Comparison of ENCODE assay signal across 8 cellular contexts in the genomic region with DNA sequence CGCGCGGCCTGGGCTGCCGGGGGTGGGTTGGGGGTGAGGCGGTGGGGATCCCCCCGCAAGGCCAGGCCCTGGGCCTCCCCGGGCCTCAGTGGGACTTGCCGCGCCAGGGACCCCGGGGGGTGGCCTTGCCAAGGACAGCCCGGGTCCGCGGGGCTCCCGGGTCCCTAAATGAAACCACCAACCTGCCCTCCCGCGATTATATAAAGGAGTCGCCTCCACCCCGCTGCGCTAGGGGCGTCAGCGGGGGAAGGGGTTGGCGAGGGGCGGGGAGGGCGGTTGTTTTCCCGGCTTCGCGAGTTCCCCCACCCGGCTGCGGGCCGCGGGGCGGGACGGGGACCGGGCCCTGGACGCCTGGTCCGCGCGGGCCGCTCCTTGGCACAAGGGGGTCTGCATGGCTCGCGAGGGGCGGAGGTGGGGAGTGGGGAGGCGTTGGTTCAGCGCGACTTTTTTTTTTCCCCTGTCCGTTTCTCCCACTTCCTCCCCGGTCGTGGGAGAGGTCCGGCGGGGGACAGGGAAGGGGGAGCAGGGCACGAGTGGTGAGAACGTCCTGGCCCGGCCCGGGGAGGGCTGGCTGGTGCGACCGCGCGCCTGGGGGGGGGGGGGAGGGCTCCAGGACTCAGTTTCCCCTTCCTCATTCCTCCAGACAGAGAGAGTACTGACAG. TPM values are rescaled to one million over a fixed set of nuclear protein-coding genes. Genes with fewer than 3 reads are reported as not detected.
DNase-seq lines count a peak whose midpoint lies in the region; ATAC-seq and TF ChIP-seq lines count a peak whose summit lies in the region.

No MANE protein-coding gene starts in this region.

- CTCF ChIA-PET in CD4-positive, alpha-beta memory T cell (lab: Charles Lee; ENCODE audit: partially characterized antibody): interaction anchor here (0.5 kb wide), 1 partner anchor 1138 kb away, joined by 3 read pairs; no protein-coding TSS in a partner anchor

- POLR2A ChIA-PET in CD4-positive, alpha-beta memory T cell (lab: Charles Lee; ENCODE audit: partially characterized antibody): interaction anchor here (0.6 to 3.6 kb wide), 14 partner anchors 9 to 404 kb away, joined by 3 to 54 read pairs (median 10); a partner anchor contains a TSS

- no peaks in the 10 kb centered on the region for H3K9me3 ChIP-seq in CD4-positive, alpha-beta memory T cell (ENCODE audit: control insufficient read depth in 1 of 2, low read length in 2 of 2)
- H3K9me3 ChIP-seq in Karpas-422 (ENCODE audit: low read length) (no peaks in the 10 kb centered on the region), testis (no peaks in the 10 kb centered on the region)

- peaks cover 45% of the 10 kb centered on the region for H3K4me1 ChIP-seq in CD4-positive, alpha-beta memory T cell (ENCODE audit: insufficient read depth, low read length)
- H3K4me1 ChIP-seq in Karpas-422 (ENCODE audit: low read length): peaks cover 26% of the 10 kb centered on the region
- H3K4me1 ChIP-seq in testis: peaks cover 25% of the 10 kb centered on the region

- no peak for DNase-seq in CD4-positive, alpha-beta memory T cell
- DNase-seq in Karpas-422 (no peak), brain microvascular endothelial cell (no peak), left colon (peak; percentile 50 to 54), testis (no peak), cortex of kidney (lab: John Stamatoyannopoulos, UW) (no peak)

- intact Hi-C loops in CD4-positive, alpha-beta memory T cell (cut with micrococcal nuclease): loop anchor here (1.0 to 10.0 kb wide), 4 partner anchors 41 to 493 kb away; a partner anchor contains a TSS
- intact Hi-C loops in left colon (cut with DNase I, micrococcal nuclease) (no loop called here), testis (cut with DNase I; ENCODE audit: low total_unique reads) (no loop called here)

- no peak for TF ChIP-seq POLR2A in testis (IDR thresholded peaks at IDR 0.05)

- no peaks in the 10 kb centered on the region for H3K9me2 ChIP-seq in Karpas-422 (replicated peaks; ENCODE audit: insufficient read depth, low read length)

- peak overlapping the region; percentile 83 for H3K4me2 ChIP-seq in Karpas-422 (ENCODE audit: low read depth, low read length, poor library complexity, severe bottlenecking)

- no peaks in the 10 kb centered on the region for H3K27me3 Mint-ChIP-seq in CD4-positive, alpha-beta memory T cell

- no peaks in the 10 kb centered on the region for H3K36me3 ChIP-seq in CD4-positive, alpha-beta memory T cell (ENCODE audit: insufficient read depth, low read length)
- no peaks in the 10 kb centered on the region for H3K36me3 ChIP-seq in Karpas-422 (ENCODE audit: insufficient read depth, low read length)
- H3K36me3 ChIP-seq in brain microvascular endothelial cell (replicated peaks): peaks cover 11% of the 10 kb centered on the region
- H3K36me3 ChIP-seq in testis (ENCODE audit: low read depth, missing control alignments): no peaks in the 10 kb centered on the region

- H3K9ac ChIP-seq in Karpas-422 (ENCODE audit: low read length): peak overlapping the region; percentile 98

- H3K27me3 ChIP-seq in CD4-positive, alpha-beta memory T cell (ENCODE audit: insufficient read depth, low read length): no peaks in the 10 kb centered on the region
- H3K27me3 ChIP-seq in Karpas-422 (ENCODE audit: low read length) (no peaks in the 10 kb centered on the region), brain microvascular endothelial cell (replicated peaks) (no peaks in the 10 kb centered on the region), testis (no peaks in the 10 kb centered on the region)

- TF ChIP-seq CTCF in brain microvascular endothelial cell (IDR thresholded peaks at IDR 0.05; ENCODE audit: low read depth, low read length, missing control alignments) (no peak), testis (IDR thresholded peaks at IDR 0.05) (no peak)

- peak overlapping the region; percentile 88 to 97 (median 94) for H3K27ac Mint-ChIP-seq in CD4-positive, alpha-beta memory T cell

- 0 to 2% methylated on average over 33 to 44 of the region's 58 CpGs for WGBS in testis, 2 donors

- peak overlapping the region; percentile 83 for H3K27ac ChIP-seq in CD4-positive, alpha-beta memory T cell (ENCODE audit: low read depth, low read length)
- H3K27ac ChIP-seq in Karpas-422 (ENCODE audit: low read length) (no peak overlapping the region), brain microvascular endothelial cell (no peak overlapping the region), testis (peak overlapping the region; percentile 92 to 96)

- peaks cover 25% of the 10 kb centered on the region for H4K20me1 ChIP-seq in Karpas-422 (ENCODE audit: insufficient read depth, low read depth, low read length)

- H3K4me3 Mint-ChIP-seq in CD4-positive, alpha-beta memory T cell: peak overlapping the region; percentile 86 to 93 (median 90)

- peaks cover 16 to 40% (median 29%) of the 10 kb centered on the region in 4 donors for H3K4me1 Mint-ChIP-seq in CD4-positive, alpha-beta memory T cell

- in situ Hi-C loops in brain microvascular endothelial cell (cut with HindIII; ENCODE audit: low pct_ligation_motif_present, low sequenced_read_pairs): no loop called here

- H3K9me3 Mint-ChIP-seq in CD4-positive, alpha-beta memory T cell: no peaks in the 10 kb centered on the region

- peaks cover 0 to 7% of the 10 kb centered on the region in 2 donors for H3K36me3 Mint-ChIP-seq in CD4-positive, alpha-beta memory T cell

- ATAC-seq in left colon (peak; percentile 1), HG03342 (IDR thresholded peaks at IDR 0.05; ENCODE audit: unreplicated experiment) (no peak), esophagus mucosa (no peak)

- peak overlapping the region; percentile 71; the same call in 1 of the 2 replicates for H2AFZ ChIP-seq in Karpas-422 (ENCODE audit: low read length)

- peaks cover 26% of the 10 kb centered on the region for H3K79me2 ChIP-seq in Karpas-422 (ENCODE audit: low read length)

- H3K4me3 ChIP-seq in CD4-positive, alpha-beta memory T cell (ENCODE audit: low read length in 2 of 2): peak overlapping the region in 1 of 2 donors; percentile 70
- H3K4me3 ChIP-seq in Karpas-422 (ENCODE audit: low read length) (peak overlapping the region; percentile 89), brain microvascular endothelial cell (ENCODE audit: low read depth, low read length) (peak overlapping the region; percentile 71), testis (peak overlapping the region; percentile 92 to 96)

RNA-seq across cellular contexts. Expression of a gene that starts 0.8 kb away (rescaled TPM):
- 10 to 100 TPM; 57.0 to 57.7 TPM for total RNA-seq in CD4-positive, alpha-beta memory T cell
- polyA plus RNA-seq in CD4-positive, alpha-beta memory T cell: 10 to 100 TPM in 1 of 2 donors, 1 to 10 TPM in 1; 9.6 to 48.2 TPM
- total RNA-seq in Karpas-422 (2014; rRNA removed; shearing (Covaris generic); ENCODE audit: low replicate concordance): 7.2 and 29.3 TPM in 2 replicates
- 100 to 1,000 TPM; 110 to 124 TPM for total RNA-seq in left colon
- 10 to 100 TPM; 42.2 to 49.4 TPM for total RNA-seq in testis
- 7.5 TPM for polyA plus RNA-seq in testis (ENCODE audit: insufficient read depth, low read depth, low replicate concordance)
- 53.7 TPM for total RNA-seq in esophagus mucosa

RNA-seq across cellular contexts. Expression of a gene that starts 56.4 kb away (rescaled TPM):
- total RNA-seq in CD4-positive, alpha-beta memory T cell: 100 to 1,000 TPM; 125 to 126 TPM
- 100 to 1,000 TPM in 1 of 2 donors, 10 to 100 TPM in 1; 44.0 to 101 TPM for polyA plus RNA-seq in CD4-positive, alpha-beta memory T cell
- total RNA-seq in Karpas-422 (2014; rRNA removed; shearing (Covaris generic); ENCODE audit: low replicate concordance): 106 and 270 TPM in 2 replicates
- total RNA-seq in left colon (100 to 1,000 TPM; 208 to 229 TPM), testis (100 to 1,000 TPM; 181 to 225 TPM), esophagus mucosa (114 TPM)
- 241 TPM for polyA plus RNA-seq in testis (ENCODE audit: insufficient read depth, low read depth, low replicate concordance)

RNA-seq across cellular contexts. Expression of a gene that starts 60.0 kb away (rescaled TPM):
- 10 to 100 TPM; 38.6 to 42.6 TPM for total RNA-seq in CD4-positive, alpha-beta memory T cell
- polyA plus RNA-seq in CD4-positive, alpha-beta memory T cell: 1 to 10 TPM; 5.2 to 6.1 TPM
- total RNA-seq in Karpas-422 (2014; rRNA removed; shearing (Covaris generic); ENCODE audit: low replicate concordance): 17.3 and 55.1 TPM in 2 replicates
- total RNA-seq in left colon (10 to 100 TPM; 25.1 to 27.7 TPM), testis (10 to 100 TPM; 89.1 to 94.5 TPM), esophagus mucosa (19.3 TPM)
- polyA plus RNA-seq in testis (ENCODE audit: insufficient read depth, low read depth, low replicate concordance): 142 TPM

Comparison
In these comparisons a context has a peak if more than half of its experiments do, and no peak if none do; other contexts are left out.
1. DNase-seq: peak in left colon (2 of 2); none in CD4-positive, alpha-beta memory T cell (0 of 5), Karpas-422 (single experiment), brain microvascular endothelial cell (single experiment), testis (single experiment) and cortex of kidney (single experiment).
2. H3K27ac ChIP-seq: peak in CD4-positive, alpha-beta memory T cell (single experiment) and testis (2 of 2); none in Karpas-422 (single experiment) and brain microvascular endothelial cell (single experiment).